Comparison of ENCODE assay signal across 30 cellular contexts in genomic region chr2:223104336-223104735, GRCh38. TPM values are rescaled to one million over a fixed set of nuclear protein-coding genes. Genes with fewer than 3 reads are reported as not detected.
"Had no signal": no experiment of that assay in that cellular context is flagged by ENCODE, and none has a peak within 500 bp of the region (broad histone marks: within the 10 kb centered on the region; RNA-seq: fewer than 3 reads in every experiment).

No MANE protein-coding gene starts in this region.

- H3K27me3 Mint-ChIP-seq: activated B cell treated with CpG ODN at 0.5 μM for 24 hours; activated CD4-positive, alpha-beta T cell treated with anti-CD3 and anti-CD28 coated beads for 36 hours; activated naive CD8-positive, alpha-beta T cell; naive thymus-derived CD4-positive, alpha-beta T cell; stimulated activated naive B cell treated with anti-CD40 and anti-IgM and Interleukin-4, amounts not matched to agents 10 μg/mL and 1 μg/mL and 100 μg/mL, for 72 hours had no signal

- H3K4me2 ChIP-seq: smooth muscle cell had no signal

- H3K4me1 ChIP-seq: colonic mucosa, left lung had no signal

- H3K27ac ChIP-seq: adrenal gland, ascending aorta, colonic mucosa, dorsolateral prefrontal cortex, esophagus muscularis mucosa, left lung, testis had no signal

- H3K36me3 ChIP-seq: adrenal gland, ascending aorta, colonic mucosa, esophagus muscularis mucosa, left lung had no signal

- DNase-seq: activated B cell treated with CpG ODN at 0.5 μM for 24 hours; activated CD4-positive, alpha-beta T cell treated with anti-CD3 and anti-CD28 coated beads for 36 hours; activated CD4-positive, alpha-beta T cell treated with anti-CD3 and anti-CD28 coated beads, Interleukin-2, amount 50 U/mL, for 48 hours; activated CD8-positive, alpha-beta memory T cell treated with anti-CD3 and anti-CD28 coated beads, Interleukin-2, amount 50 U/mL, for 48 hours; activated naive CD4-positive, alpha-beta T cell; activated T-cell treated with anti-CD3 and anti-CD28 coated beads, Interleukin-2, amount 50 U/mL, for 4 hours; adrenal gland; colonic mucosa; dorsolateral prefrontal cortex; hippocampal formation; kidney glomerular epithelial cell; left lung; naive thymus-derived CD4-positive, alpha-beta T cell; occipital lobe; stimulated activated CD4-positive, alpha-beta T cell treated with anti-CD3 and anti-CD28 coated beads, Interleukin-15, amount 100 ng/mL, for 24 hours; stimulated activated CD4-positive, alpha-beta T cell treated with anti-CD3 and anti-CD28 coated beads, Interleukin-2, amount 100 ng/mL, for 48 hours; stimulated activated CD8-positive, alpha-beta memory T cell treated with anti-CD3 and anti-CD28 coated beads, Interleukin-4, amount 100 ng/mL, for 48 hours; stimulated activated naive B cell treated with anti-CD40 and anti-IgM and Interleukin-4, amounts not matched to agents 10 μg/mL and 1 μg/mL and 100 μg/mL, for 72 hours; T1000; testis had no signal

- H3K27me3 ChIP-seq: adrenal gland, ascending aorta, colonic mucosa, dorsolateral prefrontal cortex, esophagus muscularis mucosa, left lung, testis had no signal

- H3K4me3 ChIP-seq: adrenal gland, ascending aorta, colonic mucosa, dorsolateral prefrontal cortex, esophagus muscularis mucosa, left lung, lung, smooth muscle cell, testis had no signal

- H3K9me3 ChIP-seq: adrenal gland, ascending aorta, colonic mucosa, esophagus muscularis mucosa, left lung, testis had no signal

- H3K4me1 Mint-ChIP-seq: activated B cell treated with CpG ODN at 0.5 μM for 24 hours; activated CD4-positive, alpha-beta T cell treated with anti-CD3 and anti-CD28 coated beads for 36 hours; naive thymus-derived CD4-positive, alpha-beta T cell; neural crest cell; stimulated activated naive B cell treated with anti-CD40 and anti-IgM and Interleukin-4, amounts not matched to agents 10 μg/mL and 1 μg/mL and 100 μg/mL, for 72 hours had no signal

- H3K36me3 Mint-ChIP-seq: activated naive CD8-positive, alpha-beta T cell; naive thymus-derived CD4-positive, alpha-beta T cell; stimulated activated naive B cell treated with anti-CD40 and anti-IgM and Interleukin-4, amounts not matched to agents 10 μg/mL and 1 μg/mL and 100 μg/mL, for 72 hours; type B pancreatic cell had no signal

- H3K9me3 Mint-ChIP-seq: activated B cell treated with CpG ODN at 0.5 μM for 24 hours; activated T-cell treated with anti-CD3 and anti-CD28 coated beads, Interleukin-2, amount 50 U/mL, for 4 hours; activated T-helper 2 cell treated with anti-CD3 and anti-CD28 coated beads, Interferon-gamma antibody, Interleukin-2, Interleukin-4, amounts not matched to agents 10 μg/mL and 5 μg/mL and 100 μg/mL, durations not matched to agents 14 hours and 24 hours and 36 hours; stimulated activated naive B cell treated with anti-CD40 and anti-IgM and Interleukin-4, amounts not matched to agents 10 μg/mL and 1 μg/mL and 100 μg/mL, for 72 hours; type B pancreatic cell had no signal

- H3K27ac Mint-ChIP-seq: activated B cell treated with CpG ODN at 0.5 μM for 24 hours; activated CD4-positive, alpha-beta T cell treated with anti-CD3 and anti-CD28 coated beads for 36 hours; activated naive CD8-positive, alpha-beta T cell; activated T-helper 2 cell treated with anti-CD3 and anti-CD28 coated beads, Interferon-gamma antibody, Interleukin-2, Interleukin-4, amounts not matched to agents 10 μg/mL and 5 μg/mL and 100 μg/mL, durations not matched to agents 14 hours and 24 hours and 36 hours; naive thymus-derived CD4-positive, alpha-beta T cell; stimulated activated naive B cell treated with anti-CD40 and anti-IgM and Interleukin-4, amounts not matched to agents 10 μg/mL and 1 μg/mL and 100 μg/mL, for 72 hours; type B pancreatic cell had no signal

- H3K4me3 Mint-ChIP-seq: activated B cell treated with CpG ODN at 0.5 μM for 24 hours; activated CD4-positive, alpha-beta T cell treated with anti-CD3 and anti-CD28 coated beads for 36 hours; activated naive CD8-positive, alpha-beta T cell; activated T-cell treated with anti-CD3 and anti-CD28 coated beads, Interleukin-2, amount 50 U/mL, for 4 hours; naive thymus-derived CD4-positive, alpha-beta T cell; neural crest cell; stimulated activated naive B cell treated with anti-CD40 and anti-IgM and Interleukin-4, amounts not matched to agents 10 μg/mL and 1 μg/mL and 100 μg/mL, for 72 hours; type B pancreatic cell had no signal

- ATAC-seq: activated CD4-positive, alpha-beta T cell treated with anti-CD3 and anti-CD28 coated beads for 36 hours; activated T-cell treated with anti-CD3 and anti-CD28 coated beads, Interleukin-2, amount 50 U/mL, for 4 hours; left lung; naive thymus-derived CD4-positive, alpha-beta T cell; sciatic nerve; stimulated activated naive B cell treated with anti-CD40 and anti-IgM and Interleukin-4, amounts not matched to agents 10 μg/mL and 1 μg/mL and 100 μg/mL, for 72 hours had no signal

RNA-seq across cellular contexts. Expression of gene KCNE4, which starts 52.3 kb away (rescaled TPM):
- total RNA-seq: activated B cell treated with CpG ODN at 0.5 μM for 24 hours; activated CD4-positive, alpha-beta T cell treated with anti-CD3 and anti-CD28 coated beads for 36 hours; activated CD8-positive, alpha-beta memory T cell treated with anti-CD3 and anti-CD28 coated beads for 36 hours; activated T-cell treated with anti-CD3 and anti-CD28 coated beads, Interleukin-2, amount 50 U/mL, for 4 hours; activated T-helper 2 cell treated with anti-CD3 and anti-CD28 coated beads, Interferon-gamma antibody, Interleukin-2, Interleukin-4, amounts not matched to agents 10 μg/mL and 5 μg/mL and 100 μg/mL, durations not matched to agents 14 hours and 24 hours and 36 hours; naive thymus-derived CD4-positive, alpha-beta T cell had no signal
- polyA plus RNA-seq: naive thymus-derived CD4-positive, alpha-beta T cell had no signal
